In the genomic region with DNA sequence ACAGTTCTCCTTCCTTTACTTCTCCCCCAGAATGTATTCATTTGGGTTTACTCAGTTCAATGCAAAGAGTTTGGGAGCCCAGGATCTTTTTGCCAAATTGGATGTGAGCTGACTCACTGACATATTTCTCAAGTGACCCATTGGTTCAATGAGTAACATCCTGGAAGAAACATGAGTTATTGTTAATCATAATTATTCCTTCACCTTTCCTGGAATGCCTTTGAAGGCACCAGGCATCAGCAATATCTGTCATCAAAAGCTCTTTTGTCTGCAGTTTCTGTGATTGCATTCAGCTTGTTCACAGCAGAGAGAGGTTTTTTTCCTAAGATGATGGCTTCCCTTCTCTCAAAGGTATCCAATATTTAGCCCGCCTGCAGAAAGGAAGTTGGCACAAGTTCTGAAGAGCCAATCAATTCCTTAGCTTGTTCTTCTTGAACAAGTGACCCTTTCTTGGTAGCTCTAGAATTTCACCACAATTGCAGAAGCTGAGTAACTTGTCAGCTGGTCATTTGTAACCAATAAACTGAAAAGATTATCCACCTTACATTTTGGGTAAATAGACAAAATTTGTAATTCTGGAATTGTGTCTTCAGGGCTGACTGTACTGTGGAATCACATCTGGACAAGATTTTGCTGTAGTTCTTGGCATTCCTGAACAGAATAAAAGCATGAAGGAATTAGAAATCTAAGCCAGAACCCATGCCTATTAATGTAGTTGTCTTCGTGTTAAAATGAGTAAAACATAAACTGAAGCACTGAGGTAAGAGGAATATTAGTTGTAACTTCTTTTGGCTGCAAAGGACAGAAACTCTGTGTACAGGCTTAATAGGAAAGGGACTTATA, we compare ENCODE assay signal across 16 cellular contexts.
DNase-seq lines count a peak whose midpoint lies in the region; ATAC-seq and TF ChIP-seq lines count a peak whose summit lies in the region.
"Had no signal": no experiment of that assay in that cellular context is flagged by ENCODE, and none has a peak within 500 bp of the region (broad histone marks: within the 10 kb centered on the region; RNA-seq: fewer than 3 reads in every experiment).

No MANE protein-coding gene starts in this region.

- H3K27me3 ChIP-seq in AG04450 (ENCODE audit: control insufficient read depth, insufficient read depth, low read length), result no peaks in the 10 kb centered on the region
- H3K27me3 ChIP-seq: BLaER1 treated with 17β-estradiol and CSF1 and Interleukin-3, amounts not matched to agents 10 nM and 100 nM; upper lobe of left lung had no signal

- peaks cover 14% of the 10 kb centered on the region for H3K9me3 Mint-ChIP-seq in nephron
- H3K9me3 Mint-ChIP-seq: activated T-cell treated with anti-CD3 and anti-CD28 coated beads, Interleukin-2, amount 50 U/mL, for 4 hours; memory B cell had no signal

- CTCF ChIA-PET in AG04450 (lab: Charles Lee), result no interaction called here

- no peaks in the 10 kb centered on the region for H3K9me3 ChIP-seq in AG04450 (ENCODE audit: control insufficient read depth, insufficient read depth, low read length)
- H3K9me3 ChIP-seq: BLaER1 treated with 17β-estradiol and CSF1 and Interleukin-3, amounts not matched to agents 10 nM and 100 nM; upper lobe of left lung had no signal

- no peaks in the 10 kb centered on the region for H3K36me3 Mint-ChIP-seq in nephron (ENCODE audit: low read depth)
- H3K36me3 Mint-ChIP-seq: memory B cell had no signal

- no peak overlapping the region for H3K4me3 Mint-ChIP-seq in nephron
- H3K4me3 Mint-ChIP-seq: activated T-cell treated with anti-CD3 and anti-CD28 coated beads, Interleukin-2, amount 50 U/mL, for 4 hours; memory B cell had no signal

- H3K4me1 Mint-ChIP-seq in nephron, result peaks cover 22% of the 10 kb centered on the region
- H3K4me1 Mint-ChIP-seq: memory B cell had no signal

- H3K4me3 ChIP-seq in AG04450 (ENCODE audit: low read depth, low read length) (no peak overlapping the region), choroid plexus epithelial cell (ENCODE audit: low read depth, low read length) (no peak overlapping the region)
- H3K4me3 ChIP-seq: BLaER1 treated with 17β-estradiol and CSF1 and Interleukin-3, amounts not matched to agents 10 nM and 100 nM; upper lobe of left lung had no signal

- DNase-seq in AG04450 (ENCODE audit: low read depth, low spot score), result peak; percentile 50
- DNase-seq in M059J (ENCODE audit: low read depth), result peak; percentile 93
- peak; percentile 81 for DNase-seq in choroid plexus epithelial cell (ENCODE audit: low read depth)
- DNase-seq in pons (ENCODE audit: low spot score), result no peak
- no peak for DNase-seq in NCI-H1417 treated with DMSO at 0.1 percent for 48 hours (lab: John Stamatoyannopoulos, UW)
- DNase-seq in NCI-H1417 (lab: John Stamatoyannopoulos, UW), result no peak
- DNase-seq: activated T-cell treated with anti-CD3 and anti-CD28 coated beads, Interleukin-2, amount 50 U/mL, for 4 hours; effector memory CD4-positive, alpha-beta T cell; H7; T-helper 9 cell; upper lobe of left lung had no signal

- no peak for ATAC-seq in HG03571 (IDR thresholded peaks at IDR 0.05; ENCODE audit: unreplicated experiment)
- ATAC-seq: activated T-cell treated with anti-CD3 and anti-CD28 coated beads, Interleukin-2, amount 50 U/mL, for 4 hours had no signal

- TF ChIP-seq CTCF in AG04450 (IDR thresholded peaks at IDR 0.05; ENCODE audit: low read depth, low read length) (no peak), choroid plexus epithelial cell (conservative IDR thresholded peaks at IDR 0.05; ENCODE audit: low read depth, low read length) (no peak), nephron (IDR thresholded peaks at IDR 0.05; ENCODE audit: unreplicated experiment in 3 of 3) (no peak)

- POLR2A ChIA-PET in AG04450 (lab: Yijun Ruan, JAX), result interaction anchor here (1.0 to 1.9 kb wide), 4 partner anchors 18 to 126 kb away, joined by 3 to 6 read pairs (median 4); no protein-coding TSS in a partner anchor

- H3K27me3 Mint-ChIP-seq in nephron (ENCODE audit: low read depth), result peaks cover 11% of the 10 kb centered on the region

- peak overlapping the region in 2 of 3 experiments; percentile 57 to 84 for H3K27ac Mint-ChIP-seq in nephron
- H3K27ac Mint-ChIP-seq: memory B cell had no signal

- peak overlapping the region; percentile 90 for H3K27ac ChIP-seq in AG04450 (ENCODE audit: low read depth, low read length)
- H3K27ac ChIP-seq: BLaER1 treated with 17β-estradiol and CSF1 and Interleukin-3, amounts not matched to agents 10 nM and 100 nM; HL-60; upper lobe of left lung had no signal

Comparison
In these comparisons a context has a peak if more than half of its experiments do, and no peak if none do; other contexts are left out.
1. DNase-seq: peak in AG04450 (single experiment), M059J (single experiment) and choroid plexus epithelial cell (single experiment); none in pons (single experiment), NCI-H1417 treated with DMSO at 0.1 percent for 48 hours (single experiment) and NCI-H1417 (0 of 3).